In genomic region chr10:7819126-7819470, GRCh38 we compare ENCODE assay signal across 8 cellular contexts. TPM values are rescaled to one million over a fixed set of nuclear protein-coding genes. Genes with fewer than 3 reads are reported as not detected.
DNase-seq lines count a peak whose midpoint lies in the region; TF ChIP-seq lines count a peak whose summit lies in the region.

No MANE protein-coding gene starts in this region.

- H3K4me3 Mint-ChIP-seq in activated CD4-positive, alpha-beta memory T cell treated with anti-CD3 and anti-CD28 coated beads for 36 hours, result peak overlapping the region; percentile 98
- H3K4me3 Mint-ChIP-seq in type B pancreatic cell, result peak overlapping the region; percentile 99

- H3K27me3 ChIP-seq in Loucy (ENCODE audit: insufficient read depth, low read length, poor library complexity, severe bottlenecking) (peaks cover 13% of the 10 kb centered on the region), muscle layer of duodenum (ENCODE audit: low read depth, low read length) (no peaks in the 10 kb centered on the region)

- POLR2A ChIA-PET in activated CD4-positive, alpha-beta memory T cell treated with anti-CD3 and anti-CD28 coated beads for 36 hours (lab: Charles Lee), result interaction anchor here (1.1 to 3.0 kb wide), 3 partner anchors 30 to 631 kb away, joined by 3 to 29 read pairs (median 5); partner anchors contain the start of genes ATP5F1C and KIN

- H3K4me2 ChIP-seq in Loucy (ENCODE audit: low read depth, low read length, poor library complexity, severe bottlenecking), result peak overlapping the region; percentile 94

- peaks cover 36% of the 10 kb centered on the region for H3K4me1 Mint-ChIP-seq in activated CD4-positive, alpha-beta memory T cell treated with anti-CD3 and anti-CD28 coated beads for 36 hours (ENCODE audit: low read depth)
- peaks cover 10% of the 10 kb centered on the region for H3K4me1 Mint-ChIP-seq in type B pancreatic cell (ENCODE audit: unreplicated experiment)

- H3K27ac Mint-ChIP-seq in activated CD4-positive, alpha-beta memory T cell treated with anti-CD3 and anti-CD28 coated beads for 36 hours, result peak overlapping the region; percentile 70
- peak overlapping the region; percentile 91 for H3K27ac Mint-ChIP-seq in type B pancreatic cell

- H3K4me1 ChIP-seq in Loucy (ENCODE audit: insufficient read depth, low read length, poor library complexity, severe bottlenecking) (peaks cover 27% of the 10 kb centered on the region), muscle layer of duodenum (ENCODE audit: control insufficient read depth in 1 of 2, insufficient read depth in 2 of 2, low read length in 2 of 2) (peaks cover 12 to 16% of the 10 kb centered on the region in 2 donors)

- no peaks in the 10 kb centered on the region for H3K9me3 Mint-ChIP-seq in activated CD4-positive, alpha-beta memory T cell treated with anti-CD3 and anti-CD28 coated beads for 36 hours
- no peaks in the 10 kb centered on the region for H3K9me3 Mint-ChIP-seq in type B pancreatic cell

- peaks cover 44% of the 10 kb centered on the region for H3K79me2 ChIP-seq in Loucy (ENCODE audit: insufficient read depth, low read length)

- H3K4me3 ChIP-seq in Loucy (ENCODE audit: low read length, poor library complexity, severe bottlenecking) (peak overlapping the region; percentile 96), muscle layer of duodenum (ENCODE audit: low read depth in 1 of 2, low read length in 2 of 2) (peak overlapping the region; percentile 95 to 100)

- no peaks in the 10 kb centered on the region for H3K9me3 ChIP-seq in Loucy (ENCODE audit: insufficient read depth, low read depth, low read length)
- no peaks in the 10 kb centered on the region for H3K9me3 ChIP-seq in muscle layer of duodenum (ENCODE audit: control insufficient read depth in 1 of 2, low read length in 2 of 2)

- H3K27ac ChIP-seq in muscle layer of duodenum (ENCODE audit: low read length), result peak overlapping the region; percentile 3

- H2AFZ ChIP-seq in Loucy (ENCODE audit: low read length), result peak overlapping the region; percentile 91

- intact Hi-C loops in activated CD4-positive, alpha-beta memory T cell treated with anti-CD3 and anti-CD28 coated beads for 36 hours (cut with micrococcal nuclease), result loop anchor here (5.0 kb wide), 2 partner anchors 233 to 292 kb away; partner anchors contain the start of gene GATA3

- H4K20me1 ChIP-seq in Loucy (ENCODE audit: insufficient read depth, low read length, poor library complexity, severe bottlenecking), result peaks cover 9% of the 10 kb centered on the region

- H3K9ac ChIP-seq in Loucy (ENCODE audit: low read depth, low read length, poor library complexity, severe bottlenecking), result peak overlapping the region; percentile 80

- H3K36me3 Mint-ChIP-seq in activated CD4-positive, alpha-beta memory T cell treated with anti-CD3 and anti-CD28 coated beads for 36 hours, result no peaks in the 10 kb centered on the region
- no peaks in the 10 kb centered on the region for H3K36me3 Mint-ChIP-seq in type B pancreatic cell

- DNase-seq in NCI-H748 (lab: John Stamatoyannopoulos, UW; ENCODE audit: unreplicated experiment) (peak; percentile 15), NCI-H748 treated with DMSO at 0.1 percent for 48 hours (lab: John Stamatoyannopoulos, UW) (no peak), HCEC 1CT (peak; percentile 61), fibroblast of gingiva (ENCODE audit: low read depth) (peak; percentile 46), type B pancreatic cell (ENCODE audit: extremely low spot score, unreplicated experiment) (no peak)
- peak; percentile 58 for DNase-seq in activated CD4-positive, alpha-beta memory T cell treated with anti-CD3 and anti-CD28 coated beads for 36 hours

- H3F3A ChIP-seq in Loucy (ENCODE audit: low read depth), result no peaks in the 10 kb centered on the region

- peaks cover 2% of the 10 kb centered on the region for H3K27me3 Mint-ChIP-seq in activated CD4-positive, alpha-beta memory T cell treated with anti-CD3 and anti-CD28 coated beads for 36 hours
- peaks cover 6% of the 10 kb centered on the region for H3K27me3 Mint-ChIP-seq in type B pancreatic cell

- no peaks in the 10 kb centered on the region for H3K9me2 ChIP-seq in Loucy (replicated peaks; ENCODE audit: low read depth, low read length)

- CTCF ChIA-PET in activated CD4-positive, alpha-beta memory T cell treated with anti-CD3 and anti-CD28 coated beads for 36 hours (lab: Charles Lee), result interaction anchor here (1.2 to 2.4 kb wide), 5 partner anchors 10 to 294 kb away, joined by 3 to 8 read pairs (median 7); no protein-coding TSS in a partner anchor

- TF ChIP-seq CTCF in Loucy (conservative IDR thresholded peaks at IDR 0.05; ENCODE audit: low read length), result peak; percentile 43
- TF ChIP-seq CTCF in type B pancreatic cell (conservative IDR thresholded peaks at IDR 0.05), result peak; percentile 32

- no peaks in the 10 kb centered on the region for H3K36me3 ChIP-seq in Loucy (ENCODE audit: insufficient read depth, low read length)
- H3K36me3 ChIP-seq in muscle layer of duodenum (ENCODE audit: control insufficient read depth in 1 of 2, insufficient read depth in 2 of 2, low read length in 2 of 2), result no peaks in the 10 kb centered on the region

RNA-seq across cellular contexts. Expression of gene TAF3, which starts 0.8 kb away (rescaled TPM):
- total RNA-seq in activated CD4-positive, alpha-beta memory T cell treated with anti-CD3 and anti-CD28 coated beads for 36 hours, result 10 to 100 TPM; 12.2 to 12.3 TPM
- total RNA-seq in type B pancreatic cell (ENCODE audit: low replicate concordance), result 6.9 and 9.9 TPM in 2 replicates

RNA-seq across cellular contexts. Expression of gene ATP5F1C, which starts 31.1 kb away (rescaled TPM):
- 100 to 1,000 TPM; 281 to 295 TPM for total RNA-seq in activated CD4-positive, alpha-beta memory T cell treated with anti-CD3 and anti-CD28 coated beads for 36 hours
- 244 and 283 TPM in 2 replicates for total RNA-seq in type B pancreatic cell (ENCODE audit: low replicate concordance)

RNA-seq across cellular contexts. Expression of gene KIN, which starts 31.3 kb away (rescaled TPM):
- total RNA-seq in activated CD4-positive, alpha-beta memory T cell treated with anti-CD3 and anti-CD28 coated beads for 36 hours, result 10 to 100 TPM; 10.9 to 11.5 TPM
- 14.5 and 16.7 TPM in 2 replicates for total RNA-seq in type B pancreatic cell (ENCODE audit: low replicate concordance)

Comparison
In these comparisons a context has a peak if more than half of its experiments do, and no peak if none do; other contexts are left out.
1. DNase-seq: peak in NCI-H748 (single experiment), HCEC 1CT (single experiment), activated CD4-positive, alpha-beta memory T cell treated with anti-CD3 and anti-CD28 coated beads for 36 hours (single experiment) and fibroblast of gingiva (single experiment); none in NCI-H748 treated with DMSO at 0.1 percent for 48 hours (single experiment) and type B pancreatic cell (single experiment).